In genomic region chr10:31754803-31755624, GRCh38 we compare ENCODE assay signal across 1 cellular context.
TF ChIP-seq lines count a peak whose summit lies in the region.

No MANE protein-coding gene starts in this region.

TF ChIP-seq in HEK293, 187 proteins besides CTCF, POLR2A, EP300 and RAD21 (continued from another document):
- TF ChIP-seq ZNF148 (tag by site-specific recombination; IDR thresholded peaks at IDR 0.05; ENCODE audit: borderline replicate concordance) (no peak), ZNF621 (tag by site-specific recombination; IDR thresholded peaks at IDR 0.05) (no peak), ZNF362 (tag by site-specific recombination; IDR thresholded peaks at IDR 0.05) (no peak), PBX3 (CRISPR knock-in tag; IDR thresholded peaks at IDR 0.05) (no peak), ZNF366 (tag by site-specific recombination; conservative IDR thresholded peaks at IDR 0.05) (no peak), ZNF670 (tag by site-specific recombination; IDR thresholded peaks at IDR 0.05; ENCODE audit: low read depth) (no peak), ZNF560 (tag by site-specific recombination; IDR thresholded peaks at IDR 0.05; ENCODE audit: borderline replicate concordance) (no peak), ZIC2 (tag by site-specific recombination; IDR thresholded peaks at IDR 0.05) (peak; percentile 50)
TF ChIP-seq in HEK293: peak in this region for 2.
